8 cellular contexts compared by ENCODE assay signal in genomic region chr20:25389381-25389857, GRCh38. TPM values are rescaled to one million over a fixed set of nuclear protein-coding genes. Genes with fewer than 3 reads are reported as not detected.
DNase-seq lines count a peak whose midpoint lies in the region; ATAC-seq, FAIRE-seq and TF ChIP-seq lines count a peak whose summit lies in the region.

No MANE protein-coding gene starts in this region.

- H3K27ac Mint-ChIP-seq in T-helper 1 cell treated with Interleukin-12 subunit alpha and Interleukin-12 subunit beta and Interleukin-4 antibody, amounts not matched to agents 30 μg/mL and 1 μg/mL, for 36 hours = peak overlapping the region; percentile 52

- ATAC-seq in GM12878 = no peak
- peak; percentile 5 for ATAC-seq in left colon

- H3K27ac ChIP-seq in GM12878 (ENCODE audit: control insufficient read depth, insufficient read depth) (peak overlapping the region; percentile 75), temporal lobe (ENCODE audit: low read depth, low read length) (peak overlapping the region; percentile 50)

- 23% methylated on average over 19 of the region's 19 CpGs for WGBS in GM12878 (ENCODE audit: insufficient coverage, insufficient replicate concordance, low lambda C conversion rate, missing lambda C conversion rate)

- peak overlapping the region; percentile 56 for H3K4me2 ChIP-seq in GM12878 (ENCODE audit: control insufficient read depth, insufficient read depth)

- no peaks in the 10 kb centered on the region for H4K20me1 ChIP-seq in GM12878 (ENCODE audit: control insufficient read depth, insufficient read depth)

- no peaks in the 10 kb centered on the region; a peak in 1 of 4 replicates for H3K36me3 ChIP-seq in GM12878 (ENCODE audit: control insufficient read depth in 2 of 2, insufficient read depth in 2 of 2, low read length in 1 of 2)

- H3K4me3 ChIP-seq in GM12878 = peak overlapping the region; percentile 78

- in situ Hi-C loops in GM12878 (cut with MboI) = no loop called here

- DNase-seq in T-helper 1 cell (no peak), Kasumi-1 (lab: John Stamatoyannopoulos, UW) (peak; percentile 24 to 42), GM12878 (ENCODE audit: low read depth, low spot score) (no peak), left colon (no peak), GDM1 (lab: John Stamatoyannopoulos, UW) (no peak)
- DNase-seq in stimulated activated naive CD4-positive, alpha-beta T cell (lab: John Stamatoyannopoulos, UW) = no peak

- SMC1A ChIA-PET in GM12878 (lab: Charles Lee; ENCODE audit: uncharacterized antibody, unreplicated experiment) = no interaction called here

- no peak for TF ChIP-seq POLR2A in GM12878 (IDR thresholded peaks at IDR 0.05; ENCODE audit: low read depth, low read length)

- peak; percentile 83 for FAIRE-seq in GM12878 (lab: Jason Lieb, UNC)

- peaks cover 6% of the 10 kb centered on the region for H3K36me3 Mint-ChIP-seq in T-helper 1 cell treated with Interleukin-12 subunit alpha and Interleukin-12 subunit beta and Interleukin-4 antibody, amounts not matched to agents 30 μg/mL and 1 μg/mL, for 36 hours (ENCODE audit: low read depth)

- H2AFZ ChIP-seq in GM12878 (ENCODE audit: control insufficient read depth, low read depth, low read length) = peak overlapping the region; percentile 51; the same call in 1 of the 2 replicates

- H3K27me3 Mint-ChIP-seq in T-helper 1 cell treated with Interleukin-12 subunit alpha and Interleukin-12 subunit beta and Interleukin-4 antibody, amounts not matched to agents 30 μg/mL and 1 μg/mL, for 36 hours (ENCODE audit: low read depth) = no peaks in the 10 kb centered on the region

- peak overlapping the region; percentile 85 for H3K4me3 Mint-ChIP-seq in T-helper 1 cell treated with Interleukin-12 subunit alpha and Interleukin-12 subunit beta and Interleukin-4 antibody, amounts not matched to agents 30 μg/mL and 1 μg/mL, for 36 hours

- H3K9me3 Mint-ChIP-seq in T-helper 1 cell treated with Interleukin-12 subunit alpha and Interleukin-12 subunit beta and Interleukin-4 antibody, amounts not matched to agents 30 μg/mL and 1 μg/mL, for 36 hours = no peaks in the 10 kb centered on the region

- peak overlapping the region; percentile 87 for H3K9ac ChIP-seq in GM12878 (ENCODE audit: control insufficient read depth, insufficient read depth, low read length)

- no peaks in the 10 kb centered on the region for H3K27me3 ChIP-seq in GM12878 (replicated peaks in 1 of 2; ENCODE audit: control insufficient read depth in 2 of 2, insufficient read depth in 2 of 2, low read length in 1 of 2)

- no peak for TF ChIP-seq CTCF in GM12878 (IDR thresholded peaks at IDR 0.05 in 2 of 3, conservative IDR thresholded peaks at IDR 0.05 in 1 of 3; ENCODE audit: control insufficient read depth in 2 of 3, extremely low read depth in 1 of 3, insufficient read depth in 1 of 3, low read depth in 3 of 3, low read length in 3 of 3)

- POLR2A ChIA-PET in GM12878 (lab: Charles Lee) = no interaction called here

- H3K79me2 ChIP-seq in GM12878 (ENCODE audit: control insufficient read depth, insufficient read depth, low read length) = peaks cover 45% of the 10 kb centered on the region

- no peaks in the 10 kb centered on the region for H3K9me3 ChIP-seq in GM12878 (replicated peaks; ENCODE audit: control insufficient read depth, insufficient read depth, low read length)

- CTCF ChIA-PET in GM12878 (lab: Yijun Ruan, JAX) = interaction anchor here (0.9 kb wide), 2 partner anchors 10 to 49 kb away, joined by 4 to 5 read pairs; no protein-coding TSS in a partner anchor

- H3K4me1 ChIP-seq in GM12878 (ENCODE audit: control insufficient read depth, insufficient read depth, low read length) = no peaks in the 10 kb centered on the region; the same call in 1 of the 2 replicates

- RAD21 ChIA-PET in GM12878 (lab: Charles Lee; ENCODE audit: unreplicated experiment) = no interaction called here

- intact Hi-C loops in GM12878 (cut with micrococcal nuclease; ENCODE audit: unreplicated experiment) (no loop called here), left colon (cut with DNase I, micrococcal nuclease) (loop anchor here in 1 of 2 donors (10.0 kb wide), 1 partner anchor 75 kb away; no protein-coding TSS in a partner anchor)

- H3K4me1 Mint-ChIP-seq in T-helper 1 cell treated with Interleukin-12 subunit alpha and Interleukin-12 subunit beta and Interleukin-4 antibody, amounts not matched to agents 30 μg/mL and 1 μg/mL, for 36 hours (ENCODE audit: low read depth) = peaks cover 17% of the 10 kb centered on the region

- TF ChIP-seq RAD21 in GM12878 (IDR thresholded peaks at IDR 0.05; ENCODE audit: insufficient read depth, low read depth, low read length) = no peak

- TSS peak; percentile 71 for BruUV-seq in GM12878 (replicated peaks; lab: Mats Ljungman, UMichigan)

- no peak for TF ChIP-seq EP300 in GM12878 (IDR thresholded peaks at IDR 0.05; ENCODE audit: borderline replicate concordance in 1 of 2, control insufficient read depth in 1 of 2, low read depth in 2 of 2, low read length in 2 of 2)

TF ChIP-seq in GM12878, 131 proteins besides CTCF, POLR2A, EP300 and RAD21:
- 0 out of 2 replicates have a peak, but pooled peaks have one; percentile 2 for TF ChIP-seq IKZF1 (conservative IDR thresholded peaks at IDR 0.05)
- TF ChIP-seq NBN (IDR thresholded peaks at IDR 0.05) = no peak

RNA-seq across cellular contexts. Expression of gene ABHD12, which starts 1.2 kb away (rescaled TPM):
- 30.6 and 34.6 TPM in 2 replicates for total RNA-seq in GM12878 (2013; cell fraction: nucleolus; rRNA removed)
- 22.8 and 33.0 TPM in 2 replicates for total RNA-seq in GM12878 (2014; rRNA removed)
- 15.9 and 22.0 TPM in 2 replicates for total RNA-seq in GM12878 (2014; rRNA removed; fragmentation: Illumina TruSeq; extraction: Trizol)
- 37.1 and 42.2 TPM in 2 replicates for total RNA-seq in GM12878 (2021)
- polyA plus RNA-seq in GM12878 (2011; ENCODE audit: low read depth) = 28.3 TPM
- polyA plus RNA-seq in GM12878 (2011; rRNA removed) = 14.2 and 16.1 TPM in 2 replicates
- 19.5 and 21.7 TPM in 2 replicates for polyA plus RNA-seq in GM12878 (2011; cell fraction: cytosol; rRNA removed)
- 23.4 and 24.7 TPM in 2 replicates for polyA plus RNA-seq in GM12878 (2011; cell fraction: nucleus; rRNA removed)
- 28.7 and 33.4 TPM in 2 replicates for polyA plus RNA-seq in GM12878 (2012)
- polyA plus RNA-seq in GM12878 (2014; fragmentation: Illumina TruSeq; extraction: Trizol) = 19.8 and 27.6 TPM in 2 replicates
- polyA plus RNA-seq in GM12878 (2014; fragmentation: Nextera tagmentation; extraction: Ambion mirVana) = 1 to 10 TPM; 1.5 to 4.1 TPM
- 25.7 and 28.8 TPM in 2 replicates for polyA plus RNA-seq in GM12878 (2014; rRNA removed)
- 10 to 100 TPM; 52.4 to 61.8 TPM for polyA plus RNA-seq in GM12878 (2016; fragmentation: Nextera tagmentation; extraction: Ambion mirVana)
- 21.3 and 24.1 TPM in 2 replicates for polyA minus RNA-seq in GM12878 (2011; rRNA and poly(A)+ RNA removed)
- polyA minus RNA-seq in GM12878 (2011; cell fraction: cytosol; rRNA and poly(A)+ RNA removed) = 4.7 and 15.1 TPM in 2 replicates
- polyA minus RNA-seq in GM12878 (2011; cell fraction: nucleus; rRNA and poly(A)+ RNA removed) = 13.9 and 28.6 TPM in 2 replicates
- total RNA-seq in left colon = 10 to 100 TPM; 42.4 to 76.1 TPM
- 25.1 TPM for total RNA-seq in temporal lobe

RNA-seq across cellular contexts. Expression of gene GINS1, which starts 18.1 kb away (rescaled TPM):
- total RNA-seq in GM12878 (2013; cell fraction: nucleolus; rRNA removed) = 16.8 and 17.9 TPM in 2 replicates
- 31.1 and 35.3 TPM in 2 replicates for total RNA-seq in GM12878 (2014; rRNA removed)
- total RNA-seq in GM12878 (2014; rRNA removed; fragmentation: Illumina TruSeq; extraction: Trizol) = 26.1 and 29.1 TPM in 2 replicates
- 33.8 and 35.6 TPM in 2 replicates for total RNA-seq in GM12878 (2021)
- 6.9 TPM for polyA plus RNA-seq in GM12878 (2011; ENCODE audit: low read depth)
- 34.1 and 47.5 TPM in 2 replicates for polyA plus RNA-seq in GM12878 (2011; rRNA removed)
- 15.9 and 18.7 TPM in 2 replicates for polyA plus RNA-seq in GM12878 (2011; cell fraction: cytosol; rRNA removed)
- polyA plus RNA-seq in GM12878 (2011; cell fraction: nucleus; rRNA removed) = 10.0 and 15.1 TPM in 2 replicates
- polyA plus RNA-seq in GM12878 (2012) = 8.0 and 10.6 TPM in 2 replicates
- polyA plus RNA-seq in GM12878 (2014; fragmentation: Illumina TruSeq; extraction: Trizol) = 25.2 and 30.0 TPM in 2 replicates
- 10 to 100 TPM; 13.0 to 20.0 TPM for polyA plus RNA-seq in GM12878 (2014; fragmentation: Nextera tagmentation; extraction: Ambion mirVana)
- 25.3 and 29.6 TPM in 2 replicates for polyA plus RNA-seq in GM12878 (2014; rRNA removed)
- polyA plus RNA-seq in GM12878 (2016; fragmentation: Nextera tagmentation; extraction: Ambion mirVana) = 10 to 100 TPM; 40.5 to 44.6 TPM
- 16.5 and 18.3 TPM in 2 replicates for polyA minus RNA-seq in GM12878 (2011; rRNA and poly(A)+ RNA removed)
- polyA minus RNA-seq in GM12878 (2011; cell fraction: cytosol; rRNA and poly(A)+ RNA removed) = 8.8 and 10.1 TPM in 2 replicates
- 4.0 and 9.7 TPM in 2 replicates for polyA minus RNA-seq in GM12878 (2011; cell fraction: nucleus; rRNA and poly(A)+ RNA removed)
- 1 to 10 TPM; 2.7 to 5.0 TPM for total RNA-seq in left colon
- 6.4 TPM for total RNA-seq in temporal lobe

Comparison
In these comparisons a context has a peak if more than half of its experiments do, and no peak if none do; other contexts are left out.
1. DNase-seq: peak in Kasumi-1 (2 of 2); none in T-helper 1 cell (0 of 5), GM12878 (single experiment), left colon (0 of 2), GDM1 (single experiment) and stimulated activated naive CD4-positive, alpha-beta T cell (0 of 6).